ENCODE assay signal across 8 cellular contexts in genomic region chr2:197705143-197705911, GRCh38. TPM values are rescaled to one million over a fixed set of nuclear protein-coding genes. Genes with fewer than 3 reads are reported as not detected.
DNase-seq lines count a peak whose midpoint lies in the region; ATAC-seq, FAIRE-seq and TF ChIP-seq lines count a peak whose summit lies in the region.

Gene MARS2, plus strand, starts transcription at chr2:197705369. Its CDS starts 37 bp downstream, at chr2:197705406.

- H3K4me3 ChIP-seq in kidney (ENCODE audit: low read length in 2 of 2): peak within 1 kb of the TSS; percentile 90 to 95

- H3K27ac ChIP-seq in kidney (ENCODE audit: low read depth in 2 of 2, low read length in 2 of 2): peak within 1 kb of the TSS; percentile 69 to 84

- peaks cover 0 to 2% of the 10 kb centered on the region in 2 donors for H3K36me3 ChIP-seq in kidney (ENCODE audit: control insufficient read depth in 1 of 2, insufficient read depth in 2 of 2, low read length in 2 of 2)

- no peak for TF ChIP-seq CTCF in kidney (IDR thresholded peaks at IDR 0.05; ENCODE audit: borderline replicate concordance, extremely low read depth, insufficient read depth)

- ATAC-seq in GM19043 (IDR thresholded peaks at IDR 0.05; ENCODE audit: low read depth, unreplicated experiment) (peak; percentile 78), HG03354 (IDR thresholded peaks at IDR 0.05; ENCODE audit: poor library complexity, severe bottlenecking, unreplicated experiment) (peak; percentile 87)

- no peak for FAIRE-seq in kidney (lab: Jason Lieb, UNC)

- peak; percentile 99 for DNase-seq in AG20443 (ENCODE audit: low spot score)
- peak; percentile 92 for DNase-seq in NCI-H460 (ENCODE audit: extremely low read depth, low read depth)
- peak; percentile 92 for DNase-seq in activated CD4-positive, CD25-positive, alpha-beta regulatory T cell treated with anti-CD3 and anti-CD28 coated beads, Interleukin-2, amount 50 U/mL, for 72 hours
- peak; percentile 26 to 56 for DNase-seq in cerebellar nuclear complex (lab: John Stamatoyannopoulos, UW)
- peak; percentile 97 for DNase-seq in kidney
- peak; percentile 93 for DNase-seq in stimulated activated CD4-positive, alpha-beta T cell treated with anti-CD3 and anti-CD28 coated beads, Interleukin-15, amount 100 ng/mL, for 24 hours

- H3K9me3 ChIP-seq in kidney (ENCODE audit: control insufficient read depth in 1 of 2, low read length in 2 of 2): no peaks in the 10 kb centered on the region

- peak within 1 kb of the TSS; percentile 86 to 88 for H3K9ac ChIP-seq in kidney (ENCODE audit: low read length in 2 of 2)

- H3K4me1 ChIP-seq in kidney (ENCODE audit: control insufficient read depth in 1 of 2, insufficient read depth in 1 of 2, low read depth in 1 of 2, low read length in 2 of 2): peaks cover 7 to 16% of the 10 kb centered on the region in 2 donors

- intact Hi-C loops in kidney (cut with DNase I): no loop called here

RNA-seq across cellular contexts. Expression of gene MARS2, which starts in this region (rescaled TPM):
- total RNA-seq in NCI-H460 (2014; rRNA removed; shearing (Covaris generic)): 19.3 and 24.0 TPM in 2 replicates
- 21.3 and 34.8 TPM in 2 replicates for polyA plus RNA-seq in NCI-H460 (2014; cell fraction: nucleus; rRNA removed)
- total RNA-seq in kidney: 6.3 TPM
- polyA plus RNA-seq in kidney (ENCODE audit: insufficient read depth, low read depth, low replicate concordance): 3.2 TPM

Comparison
In these comparisons a context has a peak if more than half of its experiments do, and no peak if none do; other contexts are left out.
1. Peak in every context shown above with its lines: DNase-seq, ATAC-seq, H3K4me3 ChIP-seq and H3K27ac ChIP-seq.
2. DNase-seq: peak in every context shown above with its lines; median percentile 99 in AG20443; 97 in kidney; 93 in stimulated activated CD4-positive, alpha-beta T cell treated with anti-CD3 and anti-CD28 coated beads, Interleukin-15, amount 100 ng/mL, for 24 hours; 92 in NCI-H460; 92 in activated CD4-positive, CD25-positive, alpha-beta regulatory T cell treated with anti-CD3 and anti-CD28 coated beads, Interleukin-2, amount 50 U/mL, for 72 hours; 41 in cerebellar nuclear complex.